In genomic region chr12:103353913-103354312, GRCh38 we compare ENCODE assay signal across 36 cellular contexts.
"Had no signal": no experiment of that assay in that cellular context is flagged by ENCODE, and none has a peak within 500 bp of the region (broad histone marks: within the 10 kb centered on the region; RNA-seq: fewer than 3 reads in every experiment).

No MANE protein-coding gene starts in this region.

- FAIRE-seq: endometrium, endothelial cell of umbilical vein had no signal

- H3K4me1 ChIP-seq: adrenal gland, body of pancreas, colonic mucosa, esophagus squamous epithelium, gastroesophageal sphincter had no signal

- H3K4me3 Mint-ChIP-seq: activated B cell treated with CpG ODN at 0.5 μM for 24 hours; activated CD8-positive, alpha-beta T cell treated with anti-CD3 and anti-CD28 coated beads for 36 hours; activated naive CD4-positive, alpha-beta T cell treated with anti-CD3 and anti-CD28 coated beads for 36 hours; activated naive CD4-positive, alpha-beta T cell treated with anti-CD3 and anti-CD28 coated beads, Interleukin-2, amount 50 U/mL, for 24 hours; activated naive CD8-positive, alpha-beta T cell treated with anti-CD3 and anti-CD28 coated beads for 36 hours; activated naive CD8-positive, alpha-beta T cell treated with anti-CD3 and anti-CD28 coated beads, Interleukin-2, amount 50 U/mL, for 24 hours; activated T-cell treated with anti-CD3 and anti-CD28 coated beads, Interleukin-2, amount 50 U/mL, for 4 hours; activated T-helper 1 cell treated with anti-CD3 and anti-CD28 coated beads, Interleukin-12 subunit alpha, Interleukin-12 subunit beta, Interleukin-2, Interleukin-4 antibody, amounts not matched to agents 30 ng/mL and 10 ng/mL and 1 ng/mL, durations not matched to agents 14 hours and 24 hours and 36 hours; T-helper 17 cell; T-helper 2 cell treated with Interferon-gamma antibody and Interleukin-4, amounts not matched to agents 5 μg/mL and 100 μg/mL, for 36 hours had no signal

- H3K9me3 Mint-ChIP-seq: activated T-helper 2 cell treated with anti-CD3 and anti-CD28 coated beads, Interferon-gamma antibody, Interleukin-2, Interleukin-4, amounts not matched to agents 10 μg/mL and 5 μg/mL and 100 μg/mL, durations not matched to agents 14 hours and 24 hours and 36 hours; T-helper 2 cell treated with Interferon-gamma antibody and Interleukin-4, amounts not matched to agents 5 μg/mL and 100 μg/mL, for 36 hours had no signal

- H3K27me3 ChIP-seq: adrenal gland, body of pancreas, cardiac muscle cell, colonic mucosa, esophagus squamous epithelium, gastroesophageal sphincter had no signal

- DNase-seq: activated B cell treated with CpG ODN at 0.5 μM for 24 hours; activated CD4-positive, alpha-beta T cell treated with anti-CD3 and anti-CD28 coated beads for 48 hours; activated CD4-positive, alpha-beta T cell treated with anti-CD3 and anti-CD28 coated beads, Interleukin-2, amount 50 U/mL, for 1 hour; activated CD4-positive, alpha-beta T cell treated with anti-CD3 and anti-CD28 coated beads, Interleukin-2, amount 50 U/mL, for 48 hours; activated CD8-positive, alpha-beta memory T cell treated with anti-CD3 and anti-CD28 coated beads for 24 hours; activated CD8-positive, alpha-beta memory T cell treated with anti-CD3 and anti-CD28 coated beads, Interleukin-2, amount 50 U/mL, for 48 hours; activated CD8-positive, alpha-beta T cell treated with anti-CD3 and anti-CD28 coated beads for 36 hours; activated effector memory CD4-positive, alpha-beta T cell treated with anti-CD3 and anti-CD28 coated beads, Interleukin-2, amount 50 U/mL, for 16 hours; activated naive CD4-positive, alpha-beta T cell treated with anti-CD3 and anti-CD28 coated beads for 36 hours; activated naive CD8-positive, alpha-beta T cell treated with anti-CD3 and anti-CD28 coated beads for 36 hours; activated naive CD8-positive, alpha-beta T cell treated with anti-CD3 and anti-CD28 coated beads, Interleukin-2, amount 50 U/mL, for 24 hours; activated T-cell treated with anti-CD3 and anti-CD28 coated beads, Interleukin-2, amount 50 U/mL, for 4 hours; adrenal gland; amygdala; aorta; body of pancreas; central memory CD4-positive, alpha-beta T cell; cerebellar nuclear complex; colonic mucosa; effector CD8-positive, alpha-beta T cell; esophagus squamous epithelium; foreskin melanocyte; T-helper 1 cell; T-helper 17 cell; T1000; WERI-Rb-1 had no signal

- H3K4me1 Mint-ChIP-seq: T-helper 17 cell had no signal

- H3K27ac ChIP-seq: adrenal gland, body of pancreas, cardiac muscle cell, colonic mucosa, epithelial cell of prostate, esophagus squamous epithelium, gastroesophageal sphincter, WERI-Rb-1 had no signal

- ATAC-seq: activated CD4-positive, CD25-positive, alpha-beta regulatory T cell treated with anti-CD3 and anti-CD28 coated beads, Interleukin-2, amount 50 U/mL, for 24 hours; activated CD8-positive, alpha-beta T cell treated with anti-CD3 and anti-CD28 coated beads for 36 hours; activated naive CD8-positive, alpha-beta T cell treated with anti-CD3 and anti-CD28 coated beads, Interleukin-2, amount 50 U/mL, for 24 hours; activated T-cell treated with anti-CD3 and anti-CD28 coated beads, Interleukin-2, amount 50 U/mL, for 4 hours; body of pancreas; gastroesophageal sphincter; T-helper 17 cell had no signal

- H3K36me3 ChIP-seq: adrenal gland, cardiac muscle cell, colonic mucosa, esophagus squamous epithelium, gastroesophageal sphincter, WERI-Rb-1 had no signal

- H3K27ac Mint-ChIP-seq: activated B cell treated with CpG ODN at 0.5 μM for 24 hours; activated CD8-positive, alpha-beta T cell treated with anti-CD3 and anti-CD28 coated beads for 36 hours; activated naive CD4-positive, alpha-beta T cell treated with anti-CD3 and anti-CD28 coated beads for 36 hours; activated naive CD4-positive, alpha-beta T cell treated with anti-CD3 and anti-CD28 coated beads, Interleukin-2, amount 50 U/mL, for 24 hours; activated naive CD8-positive, alpha-beta T cell treated with anti-CD3 and anti-CD28 coated beads for 36 hours; activated naive CD8-positive, alpha-beta T cell treated with anti-CD3 and anti-CD28 coated beads, Interleukin-2, amount 50 U/mL, for 24 hours; activated T-helper 1 cell treated with anti-CD3 and anti-CD28 coated beads, Interleukin-12 subunit alpha, Interleukin-12 subunit beta, Interleukin-2, Interleukin-4 antibody, amounts not matched to agents 30 ng/mL and 10 ng/mL and 1 ng/mL, durations not matched to agents 14 hours and 24 hours and 36 hours; activated T-helper 2 cell treated with anti-CD3 and anti-CD28 coated beads, Interferon-gamma antibody, Interleukin-2, Interleukin-4, amounts not matched to agents 10 μg/mL and 5 μg/mL and 100 μg/mL, durations not matched to agents 14 hours and 24 hours and 36 hours; T-helper 17 cell; T-helper 2 cell treated with Interferon-gamma antibody and Interleukin-4, amounts not matched to agents 5 μg/mL and 100 μg/mL, for 36 hours had no signal

- H3K9me3 ChIP-seq: adrenal gland, body of pancreas, colonic mucosa, esophagus squamous epithelium, gastroesophageal sphincter had no signal

- H3K4me3 ChIP-seq: adrenal gland, body of pancreas, cardiac muscle cell, colonic mucosa, esophagus squamous epithelium, gastroesophageal sphincter had no signal

- H3K27me3 Mint-ChIP-seq: activated B cell treated with CpG ODN at 0.5 μM for 24 hours; activated CD8-positive, alpha-beta T cell treated with anti-CD3 and anti-CD28 coated beads for 36 hours; activated naive CD4-positive, alpha-beta T cell treated with anti-CD3 and anti-CD28 coated beads, Interleukin-2, amount 50 U/mL, for 24 hours; activated naive CD8-positive, alpha-beta T cell treated with anti-CD3 and anti-CD28 coated beads for 36 hours; activated naive CD8-positive, alpha-beta T cell treated with anti-CD3 and anti-CD28 coated beads, Interleukin-2, amount 50 U/mL, for 24 hours; T-helper 17 cell had no signal
